Comparison of ENCODE assay signal across 8 cellular contexts in genomic region chr20:48722737-48723191, GRCh38.
DNase-seq lines count a peak whose midpoint lies in the region; ATAC-seq and TF ChIP-seq lines count a peak whose summit lies in the region.

No MANE protein-coding gene starts in this region.

- peak; percentile 81 for DNase-seq in A673 (ENCODE audit: low spot score)
- peak; percentile 38 for DNase-seq in amniotic stem cell (lab: John Stamatoyannopoulos, UW)
- no peak for DNase-seq in left lung
- DNase-seq in vagina (ENCODE audit: extremely low spot score in 2 of 2), result no peak
- no peak for DNase-seq in NCI-H82 treated with DMSO at 0.1 percent for 48 hours (lab: John Stamatoyannopoulos, UW; ENCODE audit: unreplicated experiment)
- no peak for DNase-seq in mucosa of gallbladder (ENCODE audit: low spot score)
- DNase-seq in NCI-H1105 treated with DMSO at 0.1 percent for 48 hours (lab: John Stamatoyannopoulos, UW), result no peak

- CTCF ChIA-PET in A673 (lab: Charles Lee), result no interaction called here

- no peaks in the 10 kb centered on the region for H3K27me3 ChIP-seq in A673 (replicated peaks; ENCODE audit: insufficient read depth, low read depth, low read length, poor library complexity)
- no peaks in the 10 kb centered on the region for H3K27me3 ChIP-seq in left lung
- no peaks in the 10 kb centered on the region for H3K27me3 ChIP-seq in vagina

- no peak for TF ChIP-seq CTCF in A673 (conservative IDR thresholded peaks at IDR 0.05; ENCODE audit: low read depth, low read length)
- TF ChIP-seq CTCF in left lung (IDR thresholded peaks at IDR 0.05), result no peak
- TF ChIP-seq CTCF in vagina (IDR thresholded peaks at IDR 0.05), result no peak

- TF ChIP-seq POLR2A in vagina (IDR thresholded peaks at IDR 0.05), result no peak

- intact Hi-C loops in A673 (cut with micrococcal nuclease; ENCODE audit: unreplicated experiment) (no loop called here), left lung (cut with DNase I) (no loop called here), vagina (cut with DNase I) (no loop called here)

- H3K27ac ChIP-seq in A673 (ENCODE audit: low read depth, low read length, poor library complexity, severe bottlenecking) (peak overlapping the region; percentile 75), left lung (peak overlapping the region; percentile 71 to 90), vagina (peak overlapping the region; percentile 57)

- H3K9me3 ChIP-seq in A673 (ENCODE audit: low read depth, low read length, poor library complexity, severe bottlenecking), result no peaks in the 10 kb centered on the region
- H3K9me3 ChIP-seq in left lung, result no peaks in the 10 kb centered on the region
- H3K9me3 ChIP-seq in vagina, result no peaks in the 10 kb centered on the region

- H3K36me3 ChIP-seq in A673 (ENCODE audit: insufficient read depth, low read length, poor library complexity, severe bottlenecking) (peaks cover 77% of the 10 kb centered on the region), left lung (peaks cover 0 to 33% of the 10 kb centered on the region in 2 donors), vagina (no peaks in the 10 kb centered on the region)

- H3K4me1 ChIP-seq in A673 (ENCODE audit: insufficient read depth, low read length, poor library complexity, severe bottlenecking) (peaks cover 21% of the 10 kb centered on the region), left lung (peaks cover 30 to 89% of the 10 kb centered on the region in 2 donors), vagina (peaks cover 28% of the 10 kb centered on the region)

- H3K4me3 ChIP-seq in A673 (ENCODE audit: low read depth, low read length, poor library complexity, severe bottlenecking), result no peak overlapping the region
- peak overlapping the region in 1 of 2 donors; percentile 17 for H3K4me3 ChIP-seq in left lung
- H3K4me3 ChIP-seq in vagina, result no peak overlapping the region

- ATAC-seq in HG03354 (IDR thresholded peaks at IDR 0.05; ENCODE audit: poor library complexity, severe bottlenecking, unreplicated experiment) (peak; percentile 53), left lung (peak; percentile 30)

- BruUV-seq in A673 (replicated peaks; lab: Mats Ljungman, UMichigan), result no TSS peak

- POLR2A ChIA-PET in A673 (lab: Charles Lee; ENCODE audit: low non-redundant PET), result no interaction called here

Comparison
In these comparisons a context has a peak if more than half of its experiments do, and no peak if none do; other contexts are left out.
1. DNase-seq: peak in A673 (single experiment) and amniotic stem cell (single experiment); none in left lung (0 of 2), vagina (0 of 2), NCI-H82 treated with DMSO at 0.1 percent for 48 hours (single experiment), mucosa of gallbladder (single experiment) and NCI-H1105 treated with DMSO at 0.1 percent for 48 hours (single experiment).
2. Peak in every context shown above with its lines, with median percentiles within 50 percentile points of each other: H3K27ac ChIP-seq.